In genomic region chr12:120283318-120283717, GRCh38 we compare ENCODE assay signal across 30 cellular contexts. TPM values are rescaled to one million over a fixed set of nuclear protein-coding genes. Genes with fewer than 3 reads are reported as not detected.
DNase-seq lines count a peak whose midpoint lies in the region; ATAC-seq and TF ChIP-seq lines count a peak whose summit lies in the region.
"Had no signal": no experiment of that assay in that cellular context is flagged by ENCODE, and none has a peak within 500 bp of the region (broad histone marks: within the 10 kb centered on the region; RNA-seq: fewer than 3 reads in every experiment).

No MANE protein-coding gene starts in this region.

- H4K20me1 ChIP-seq in neural progenitor cell (ENCODE audit: low read depth), result no peaks in the 10 kb centered on the region

- no peak for ATAC-seq in sciatic nerve
- ATAC-seq: activated CD8-positive, alpha-beta T cell treated with anti-CD3 and anti-CD28 coated beads, Interleukin-2, amount 10 ng/mL, durations not matched to agents 7 days and 5 days; left ventricle myocardium superior; Right ventricle myocardium inferior; stimulated activated memory B cell treated with anti-CD40 and anti-IgM and Interleukin-4, amounts not matched to agents 10 μg/mL and 1 μg/mL and 100 μg/mL, for 72 hours; T-helper 17 cell had no signal

- POLR2A ChIA-PET in A673 (lab: Charles Lee; ENCODE audit: low non-redundant PET), result interaction anchor here (0.6 to 1.6 kb wide), 3 partner anchors 8 to 82 kb away, joined by 4 to 10 read pairs (median 9); partner anchors contain the start of genes RNU4-2, RPLP0 and SIRT4

- H3K4me3 ChIP-seq in A673 (ENCODE audit: low read depth, low read length, poor library complexity, severe bottlenecking), result no peak overlapping the region
- H3K4me3 ChIP-seq in NT2/D1 (ENCODE audit: insufficient read length, low read depth), result no peak overlapping the region
- no peak overlapping the region for H3K4me3 ChIP-seq in fibroblast of the aortic adventitia (ENCODE audit: low read depth, low read length)
- H3K4me3 ChIP-seq in neural progenitor cell, result no peak overlapping the region
- H3K4me3 ChIP-seq: GM23248 had no signal

- peaks cover 2% of the 10 kb centered on the region for H3K36me3 Mint-ChIP-seq in neural progenitor cell
- H3K36me3 Mint-ChIP-seq: activated naive CD8-positive, alpha-beta T cell; IgD-negative memory B cell; naive B cell; stimulated activated memory B cell treated with anti-CD40 and anti-IgM and Interleukin-4, amounts not matched to agents 10 μg/mL and 1 μg/mL and 100 μg/mL, for 72 hours had no signal

- H3K27ac ChIP-seq in A673 (ENCODE audit: low read depth, low read length, poor library complexity, severe bottlenecking), result peak overlapping the region; percentile 71
- H3K27ac ChIP-seq in neural progenitor cell, result no peak overlapping the region
- H3K27ac ChIP-seq: GM23248 had no signal

- H3K4me1 ChIP-seq in A673 (ENCODE audit: insufficient read depth, low read length, poor library complexity, severe bottlenecking) (peaks cover 3% of the 10 kb centered on the region), NT2/D1 (ENCODE audit: insufficient read depth, insufficient read length) (peaks cover 6% of the 10 kb centered on the region), neural progenitor cell (no peaks in the 10 kb centered on the region)

- CTCF ChIA-PET in A673 (lab: Charles Lee), result interaction anchor here (0.7 to 1.5 kb wide), 4 partner anchors 19 to 56 kb away, joined by 3 to 7 read pairs (median 4); partner anchors contain the start of gene SIRT4

- H3K27me3 ChIP-seq in A673 (replicated peaks; ENCODE audit: insufficient read depth, low read depth, low read length, poor library complexity) (no peaks in the 10 kb centered on the region), NT2/D1 (ENCODE audit: insufficient read depth, insufficient read length) (no peaks in the 10 kb centered on the region), neural progenitor cell (no peaks in the 10 kb centered on the region)

- H3K4me3 Mint-ChIP-seq in neural progenitor cell, result no peak overlapping the region
- H3K4me3 Mint-ChIP-seq: activated CD8-positive, alpha-beta T cell treated with anti-CD3 and anti-CD28 coated beads, Interleukin-2, amount 10 ng/mL, durations not matched to agents 7 days and 5 days; activated naive CD8-positive, alpha-beta T cell; IgD-negative memory B cell; stimulated activated memory B cell treated with anti-CD40 and anti-IgM and Interleukin-4, amounts not matched to agents 10 μg/mL and 1 μg/mL and 100 μg/mL, for 72 hours; T-helper 17 cell had no signal

- H3K79me2 ChIP-seq in neural progenitor cell (ENCODE audit: low read depth), result no peaks in the 10 kb centered on the region

- no peak overlapping the region for H3K27ac Mint-ChIP-seq in neural progenitor cell
- H3K27ac Mint-ChIP-seq: activated CD8-positive, alpha-beta T cell treated with anti-CD3 and anti-CD28 coated beads, Interleukin-2, amount 10 ng/mL, durations not matched to agents 7 days and 5 days; activated naive CD8-positive, alpha-beta T cell; naive B cell; stimulated activated memory B cell treated with anti-CD40 and anti-IgM and Interleukin-4, amounts not matched to agents 10 μg/mL and 1 μg/mL and 100 μg/mL, for 72 hours; T-helper 17 cell had no signal

- H3K36me3 ChIP-seq in A673 (ENCODE audit: insufficient read depth, low read length, poor library complexity, severe bottlenecking) (no peaks in the 10 kb centered on the region), NT2/D1 (ENCODE audit: insufficient read depth, insufficient read length, low read length) (no peaks in the 10 kb centered on the region), neural progenitor cell (no peaks in the 10 kb centered on the region)

- no peak for DNase-seq in A673 (ENCODE audit: low spot score)
- peak; percentile 46 for DNase-seq in NT2/D1 (ENCODE audit: low read depth, low spot score)
- peak; percentile 32 for DNase-seq in fibroblast of the aortic adventitia (ENCODE audit: low read depth)
- no peak for DNase-seq in neural progenitor cell (ENCODE audit: low spot score)
- no peak for DNase-seq in NCI-H2227 (lab: John Stamatoyannopoulos, UW; ENCODE audit: unreplicated experiment)
- no peak for DNase-seq in sciatic nerve (ENCODE audit: low spot score)
- DNase-seq in NAMALWA (ENCODE audit: low spot score), result no peak
- DNase-seq in NCI-H2196 treated with DMSO at 0.1 percent for 48 hours (lab: John Stamatoyannopoulos, UW; ENCODE audit: unreplicated experiment), result no peak
- DNase-seq: activated CD8-positive, alpha-beta T cell treated with anti-CD3 and anti-CD28 coated beads, Interleukin-2, amount 10 ng/mL, durations not matched to agents 7 days and 5 days; anterior cingulate cortex; GM23248; left ventricle myocardium superior; midbrain; naive B cell; NCI-H1105 treated with DMSO at 0.1 percent for 48 hours; NCI-H1930; NCI-H2171 treated with DMSO at 0.1 percent for 48 hours; NCI-H526 treated with DMSO at 0.1 percent for 48 hours; NK-92 treated with Interleukin-12 subunit alpha and Interleukin-12 subunit beta, amount 100 ng/mL, for 24 hours; T-helper 17 cell had no signal

- peak overlapping the region; percentile 34 for H2AFZ ChIP-seq in neural progenitor cell (replicated peaks)
- H2AFZ ChIP-seq: GM23248 had no signal

- H3K9ac ChIP-seq in NT2/D1 (ENCODE audit: insufficient read length, low read depth), result no peak overlapping the region
- no peak overlapping the region for H3K9ac ChIP-seq in neural progenitor cell
- H3K9ac ChIP-seq: GM23248 had no signal

- no peaks in the 10 kb centered on the region for H3K9me3 ChIP-seq in A673 (ENCODE audit: low read depth, low read length, poor library complexity, severe bottlenecking)
- H3K9me3 ChIP-seq in NT2/D1 (ENCODE audit: insufficient read depth, low read length), result peaks cover 14% of the 10 kb centered on the region; the same call in 1 of the 2 replicates
- H3K9me3 ChIP-seq in neural progenitor cell (ENCODE audit: low read depth), result no peaks in the 10 kb centered on the region

- BruUV-seq in A673 (replicated peaks; lab: Mats Ljungman, UMichigan), result no TSS peak

- peaks cover 13% of the 10 kb centered on the region for H3K27me3 Mint-ChIP-seq in neural progenitor cell (ENCODE audit: insufficient read depth, low read depth)
- H3K27me3 Mint-ChIP-seq: activated naive CD8-positive, alpha-beta T cell; stimulated activated memory B cell treated with anti-CD40 and anti-IgM and Interleukin-4, amounts not matched to agents 10 μg/mL and 1 μg/mL and 100 μg/mL, for 72 hours; T-helper 17 cell had no signal

- intact Hi-C loops in A673 (cut with micrococcal nuclease; ENCODE audit: unreplicated experiment), result no loop called here
- intact Hi-C loops in sciatic nerve (cut with DNase I), result no loop called here

- peaks cover 9% of the 10 kb centered on the region for H3K4me1 Mint-ChIP-seq in neural progenitor cell
- H3K4me1 Mint-ChIP-seq: stimulated activated memory B cell treated with anti-CD40 and anti-IgM and Interleukin-4, amounts not matched to agents 10 μg/mL and 1 μg/mL and 100 μg/mL, for 72 hours had no signal

- no peak overlapping the region for H3K4me2 ChIP-seq in neural progenitor cell

- no peak for TF ChIP-seq CTCF in A673 (conservative IDR thresholded peaks at IDR 0.05; ENCODE audit: low read depth, low read length)
- TF ChIP-seq CTCF in fibroblast of the aortic adventitia (IDR thresholded peaks at IDR 0.05; ENCODE audit: insufficient read depth, low read length), result no peak
- no peak for TF ChIP-seq CTCF in neural progenitor cell (IDR thresholded peaks at IDR 0.05)

- peaks cover 11% of the 10 kb centered on the region for H3K9me3 Mint-ChIP-seq in neural progenitor cell
- H3K9me3 Mint-ChIP-seq: naive B cell; stimulated activated memory B cell treated with anti-CD40 and anti-IgM and Interleukin-4, amounts not matched to agents 10 μg/mL and 1 μg/mL and 100 μg/mL, for 72 hours had no signal

- H3F3A ChIP-seq in neural progenitor cell (ENCODE audit: low read depth), result no peaks in the 10 kb centered on the region

RNA-seq across cellular contexts. Expression of gene RNU4-2, which starts 8.4 kb away (rescaled TPM):
- total RNA-seq in A673 (2021) (2,640 and 2,668 TPM in 2 replicates), fibroblast of the aortic adventitia (ENCODE audit: low replicate concordance) (under 0.01 TPM in 2 replicates), neural progenitor cell (ENCODE audit: low replicate concordance) (under 0.01 TPM in 1 of 2 replicates, not detected in the other), sciatic nerve (15,390 TPM)

RNA-seq across cellular contexts. Expression of gene RNU4-1, which starts 9.7 kb away (rescaled TPM):
- total RNA-seq in A673 (2021) (1,130 and 1,293 TPM in 2 replicates), fibroblast of the aortic adventitia (ENCODE audit: low replicate concordance) (under 0.01 TPM in 2 replicates), neural progenitor cell (ENCODE audit: low replicate concordance) (under 0.01 TPM in 2 replicates), sciatic nerve (1,748 TPM)
- total RNA-seq: GM23248 had no signal

RNA-seq across cellular contexts. Expression of gene PXN, which starts 17.8 kb away (rescaled TPM):
- total RNA-seq in A673 (2021), result 110 and 127 TPM in 2 replicates
- 66.1 and 68.3 TPM in 2 replicates for total RNA-seq in fibroblast of the aortic adventitia (ENCODE audit: low replicate concordance)
- total RNA-seq in neural progenitor cell (ENCODE audit: low replicate concordance), result 8.2 and 19.3 TPM in 2 replicates
- 183 TPM for total RNA-seq in sciatic nerve

RNA-seq across cellular contexts. Expression of gene SIRT4, which starts 18.8 kb away (rescaled TPM):
- 3.7 and 4.8 TPM in 2 replicates for total RNA-seq in A673 (2021)
- total RNA-seq in fibroblast of the aortic adventitia (ENCODE audit: low replicate concordance), result 0.90 and 3.6 TPM in 2 replicates
- 3.8 and 6.8 TPM in 2 replicates for total RNA-seq in neural progenitor cell (ENCODE audit: low replicate concordance)
- 0.76 TPM for total RNA-seq in sciatic nerve
- total RNA-seq: GM23248, ureter had no signal

RNA-seq across cellular contexts. Expression of gene PLA2G1B, which starts 44.3 kb away (rescaled TPM):
- not detected in 2 replicates for total RNA-seq in A673 (2021)
- total RNA-seq in fibroblast of the aortic adventitia (ENCODE audit: low replicate concordance), result not detected in 2 replicates
- total RNA-seq in neural progenitor cell (ENCODE audit: low replicate concordance), result not detected in 2 replicates
- not detected for total RNA-seq in sciatic nerve
- total RNA-seq: A172; activated CD8-positive, alpha-beta T cell treated with anti-CD3 and anti-CD28 coated beads, Interleukin-2, amount 10 ng/mL, durations not matched to agents 7 days and 5 days; bronchial epithelial cell; glomerular endothelial cell; GM23248; HT-29; left ventricle myocardium superior; pulmonary artery endothelial cell; Right ventricle myocardium inferior; T-helper 17 cell; ureter had no signal

Comparison
In these comparisons a context has a peak if more than half of its experiments do, and no peak if none do; other contexts are left out.
1. DNase-seq: peak in NT2/D1 (single experiment) and fibroblast of the aortic adventitia (single experiment); none in A673 (single experiment), neural progenitor cell (single experiment), NCI-H2227 (single experiment), sciatic nerve (single experiment), NAMALWA (single experiment) and NCI-H2196 treated with DMSO at 0.1 percent for 48 hours (single experiment).
2. RNA of gene RNU4-2, which starts 8.4 kb away (total RNA-seq): 15,390 TPM in sciatic nerve (single experiment) and 2,640 to 2,668 TPM in A673; under 0.01 TPM in fibroblast of the aortic adventitia and under 0.01 TPM in neural progenitor cell; every median in the first group is over 1,000 times any median in the second.
3. RNA of gene RNU4-1, which starts 9.7 kb away (total RNA-seq): 1,748 TPM in sciatic nerve (single experiment) and 1,130 to 1,293 TPM in A673; under 0.01 TPM in fibroblast of the aortic adventitia and under 0.01 TPM in neural progenitor cell; every median in the first group is over 1,000 times any median in the second.